Comparison of ENCODE assay signal across 30 cellular contexts in the genomic region with DNA sequence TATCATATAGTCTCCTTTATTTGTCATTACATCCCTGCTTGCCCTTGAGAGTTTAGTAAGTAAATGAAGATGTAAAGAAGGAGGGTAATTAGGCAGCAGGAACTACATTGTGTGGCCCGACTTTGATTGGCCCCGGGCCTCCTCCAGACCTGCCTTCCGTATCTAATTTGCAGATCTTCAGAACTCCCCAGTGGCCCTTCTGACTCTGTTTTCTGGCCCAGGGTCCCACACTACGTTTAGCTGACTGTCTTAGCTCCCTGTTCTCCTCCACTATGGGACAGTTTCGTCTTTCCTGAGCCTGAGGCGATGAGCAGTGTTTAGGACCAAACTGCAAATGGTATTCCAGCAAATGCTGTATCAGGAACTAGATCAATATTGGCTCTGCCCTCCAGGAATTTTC.
"Had no signal": no experiment of that assay in that cellular context is flagged by ENCODE, and none has a peak within 500 bp of the region (broad histone marks: within the 10 kb centered on the region; RNA-seq: fewer than 3 reads in every experiment).

No MANE protein-coding gene starts in this region.

- H3K27me3 Mint-ChIP-seq: naive B cell; stimulated activated naive B cell treated with anti-CD40 and anti-IgM and Interleukin-4, amounts not matched to agents 10 μg/mL and 1 μg/mL and 100 μg/mL, for 72 hours had no signal

- H3K4me3 ChIP-seq: ascending aorta, gastroesophageal sphincter, left lung, lung, pancreas, psoas muscle, sigmoid colon, stomach, suprapubic skin, tibial nerve, uterus had no signal

- H3K27me3 ChIP-seq: ascending aorta, gastroesophageal sphincter, left lung, pancreas, sigmoid colon, stomach, suprapubic skin, tibial nerve, uterus had no signal

- H3K27ac Mint-ChIP-seq: activated CD4-positive, alpha-beta memory T cell treated with anti-CD3 and anti-CD28 coated beads for 36 hours; activated CD4-positive, alpha-beta T cell treated with anti-CD3 and anti-CD28 coated beads, Interleukin-2, amount 10 ng/mL, durations not matched to agents 24 days and 14 days; activated naive CD4-positive, alpha-beta T cell treated with anti-CD3 and anti-CD28 coated beads, Interleukin-2, amount 10 ng/mL, durations not matched to agents 7 days and 5 days; activated naive CD8-positive, alpha-beta T cell treated with anti-CD3 and anti-CD28 coated beads, Interleukin-2, amount 10 ng/mL, durations not matched to agents 7 days and 5 days; effector memory CD8-positive, alpha-beta T cell; stimulated activated naive B cell treated with anti-CD40 and anti-IgM and Interleukin-4, amounts not matched to agents 10 μg/mL and 1 μg/mL and 100 μg/mL, for 72 hours had no signal

- DNase-seq: activated CD4-positive, alpha-beta memory T cell treated with anti-CD3 and anti-CD28 coated beads for 36 hours; activated CD4-positive, alpha-beta T cell treated with anti-CD3 and anti-CD28 coated beads, Interleukin-2, amount 10 ng/mL, durations not matched to agents 24 days and 14 days; activated CD8-positive, alpha-beta memory T cell treated with anti-CD3 and anti-CD28 coated beads, Interleukin-2, amount 50 U/mL, for 4 hours; activated gamma-delta T cell; activated naive CD4-positive, alpha-beta T cell treated with anti-CD3 and anti-CD28 coated beads, Interleukin-2, amount 10 ng/mL, durations not matched to agents 7 days and 5 days; activated naive CD8-positive, alpha-beta T cell treated with anti-CD3 and anti-CD28 coated beads, Interleukin-2, amount 10 ng/mL, durations not matched to agents 7 days and 5 days; activated T-cell treated with anti-CD3 and anti-CD28 coated beads, Interleukin-2, amount 50 U/mL, for 1 hour; caudate nucleus; cortex of kidney; effector memory CD8-positive, alpha-beta T cell; left lung; naive B cell; nephron progenitor cell; psoas muscle; sigmoid colon; small intestine; stimulated activated CD4-positive, alpha-beta T cell treated with anti-CD3 and anti-CD28 coated beads, Interleukin-15, amount 100 ng/mL, for 24 hours; stimulated activated CD4-positive, alpha-beta T cell treated with anti-CD3 and anti-CD28 coated beads, Interleukin-2, amount 100 ng/mL, for 24 hours; stimulated activated naive B cell treated with anti-CD40 and anti-IgM and Interleukin-4, amounts not matched to agents 10 μg/mL and 1 μg/mL and 100 μg/mL, for 72 hours; stomach; uterus had no signal

- H3K36me3 Mint-ChIP-seq: activated CD4-positive, alpha-beta memory T cell treated with anti-CD3 and anti-CD28 coated beads for 36 hours; activated naive CD4-positive, alpha-beta T cell treated with anti-CD3 and anti-CD28 coated beads, Interleukin-2, amount 10 ng/mL, durations not matched to agents 7 days and 5 days; activated naive CD8-positive, alpha-beta T cell treated with anti-CD3 and anti-CD28 coated beads, Interleukin-2, amount 10 ng/mL, durations not matched to agents 7 days and 5 days; naive B cell; stimulated activated naive B cell treated with anti-CD40 and anti-IgM and Interleukin-4, amounts not matched to agents 10 μg/mL and 1 μg/mL and 100 μg/mL, for 72 hours had no signal

- ATAC-seq: activated CD4-positive, CD25-positive, alpha-beta regulatory T cell treated with anti-CD3 and anti-CD28 coated beads, Interleukin-2, amount 50 U/mL, for 24 hours; effector memory CD8-positive, alpha-beta T cell; gastroesophageal sphincter; left lung; psoas muscle; stimulated activated naive B cell treated with anti-CD40 and anti-IgM and Interleukin-4, amounts not matched to agents 10 μg/mL and 1 μg/mL and 100 μg/mL, for 72 hours had no signal

- H3K9me3 ChIP-seq: ascending aorta, gastroesophageal sphincter, left lung, pancreas, psoas muscle, sigmoid colon, stomach, suprapubic skin, tibial nerve, uterus had no signal

- H3K9me3 Mint-ChIP-seq: activated CD4-positive, alpha-beta memory T cell treated with anti-CD3 and anti-CD28 coated beads for 36 hours; activated CD4-positive, alpha-beta T cell treated with anti-CD3 and anti-CD28 coated beads, Interleukin-2, amount 10 ng/mL, durations not matched to agents 24 days and 14 days; activated naive CD4-positive, alpha-beta T cell treated with anti-CD3 and anti-CD28 coated beads, Interleukin-2, amount 10 ng/mL, durations not matched to agents 7 days and 5 days; activated naive CD8-positive, alpha-beta T cell treated with anti-CD3 and anti-CD28 coated beads, Interleukin-2, amount 10 ng/mL, durations not matched to agents 7 days and 5 days; effector memory CD8-positive, alpha-beta T cell; nephron progenitor cell; stimulated activated naive B cell treated with anti-CD40 and anti-IgM and Interleukin-4, amounts not matched to agents 10 μg/mL and 1 μg/mL and 100 μg/mL, for 72 hours had no signal

- H3K4me1 ChIP-seq: ascending aorta, psoas muscle, stomach, suprapubic skin, tibial nerve, uterus had no signal

- H3K27ac ChIP-seq: ascending aorta, gastroesophageal sphincter, left lung, psoas muscle, suprapubic skin, tibial nerve, uterus, VCaP had no signal

- H3K4me1 Mint-ChIP-seq: naive B cell; stimulated activated naive B cell treated with anti-CD40 and anti-IgM and Interleukin-4, amounts not matched to agents 10 μg/mL and 1 μg/mL and 100 μg/mL, for 72 hours had no signal

- H3K4me3 Mint-ChIP-seq: activated CD4-positive, alpha-beta memory T cell treated with anti-CD3 and anti-CD28 coated beads for 36 hours; activated CD4-positive, alpha-beta T cell treated with anti-CD3 and anti-CD28 coated beads, Interleukin-2, amount 10 ng/mL, durations not matched to agents 24 days and 14 days; activated naive CD4-positive, alpha-beta T cell treated with anti-CD3 and anti-CD28 coated beads, Interleukin-2, amount 10 ng/mL, durations not matched to agents 7 days and 5 days; activated naive CD8-positive, alpha-beta T cell treated with anti-CD3 and anti-CD28 coated beads, Interleukin-2, amount 10 ng/mL, durations not matched to agents 7 days and 5 days; effector memory CD8-positive, alpha-beta T cell; naive B cell; nephron progenitor cell; stimulated activated naive B cell treated with anti-CD40 and anti-IgM and Interleukin-4, amounts not matched to agents 10 μg/mL and 1 μg/mL and 100 μg/mL, for 72 hours had no signal

- FAIRE-seq: endothelial cell of umbilical vein, pancreas, small intestine had no signal

- H3K36me3 ChIP-seq: uterus had no signal
